9 cellular contexts compared by ENCODE assay signal in the genomic region with DNA sequence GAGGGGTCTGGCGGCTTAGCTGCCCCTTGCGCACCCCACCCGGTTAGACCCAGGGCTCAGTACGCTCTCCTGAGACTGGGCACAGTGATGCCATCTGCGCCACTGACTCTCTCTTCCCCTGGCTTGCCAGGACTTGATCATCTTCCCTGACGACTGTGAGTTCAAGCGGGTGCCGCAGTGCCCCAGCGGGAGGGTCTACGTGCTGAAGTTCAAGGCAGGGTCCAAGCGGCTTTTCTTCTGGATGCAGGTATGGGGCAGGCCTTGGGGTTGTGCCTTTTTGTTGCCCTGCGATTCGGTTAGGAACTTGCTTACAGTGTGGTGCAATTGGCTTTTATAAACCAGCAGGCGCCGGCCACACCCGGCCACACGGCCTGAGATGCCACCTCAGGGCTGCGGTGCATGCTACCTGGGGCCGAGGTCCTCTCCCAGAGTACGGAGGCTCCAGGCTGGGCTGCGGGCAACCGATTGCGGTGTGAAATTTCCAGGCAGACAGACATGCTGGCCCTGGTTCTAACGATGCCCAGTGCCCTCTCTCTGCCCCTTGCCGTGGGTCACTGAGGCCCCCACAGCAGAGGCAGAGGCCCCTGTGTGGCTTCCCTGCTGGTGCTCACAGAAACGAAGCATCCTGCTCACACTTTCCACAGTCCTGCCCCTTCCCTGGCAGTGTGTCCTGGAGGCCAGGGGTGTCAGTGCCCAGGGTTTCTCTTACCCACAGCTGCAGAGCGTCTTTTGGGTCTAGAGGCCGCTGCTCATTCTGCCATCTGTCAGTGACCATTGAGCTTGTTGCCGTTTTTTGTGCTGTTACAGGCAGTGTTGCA. TPM values are rescaled to one million over a fixed set of nuclear protein-coding genes. Genes with fewer than 3 reads are reported as not detected.
DNase-seq lines count a peak whose midpoint lies in the region; ATAC-seq, FAIRE-seq and TF ChIP-seq lines count a peak whose summit lies in the region.
"Had no signal": no experiment of that assay in that cellular context is flagged by ENCODE, and none has a peak within 500 bp of the region (broad histone marks: within the 10 kb centered on the region; RNA-seq: fewer than 3 reads in every experiment).

No MANE protein-coding gene starts in this region.

- no peaks in the 10 kb centered on the region for H3K27me3 Mint-ChIP-seq in activated T-cell treated with anti-CD3 and anti-CD28 coated beads, Interleukin-2, amount 50 U/mL, for 4 hours (ENCODE audit: low read depth)

- TF ChIP-seq EP300 in HepG2 (IDR thresholded peaks at IDR 0.05; ENCODE audit: low read depth in 2 of 2, low read length in 2 of 2), result no peak
- no peak for TF ChIP-seq EP300 in HepG2 (CRISPR knock-in tag; IDR thresholded peaks at IDR 0.05; ENCODE audit: borderline replicate concordance)
- TF ChIP-seq EP300 in tibial nerve (IDR thresholded peaks at IDR 0.05), result no peak

- H4K20me1 ChIP-seq in HepG2 (ENCODE audit: insufficient read depth, low read length), result peaks cover 25% of the 10 kb centered on the region

- FAIRE-seq in HepG2 (lab: Jason Lieb, UNC), result no peak

- H3K9me3 Mint-ChIP-seq in activated T-cell treated with anti-CD3 and anti-CD28 coated beads, Interleukin-2, amount 50 U/mL, for 4 hours, result no peaks in the 10 kb centered on the region

- TF ChIP-seq POLR2A in HepG2 (IDR thresholded peaks at IDR 0.05; ENCODE audit: insufficient read depth in 1 of 2, low read depth in 2 of 2, low read length in 2 of 2) (peak; percentile 16 to 32; a peak in 2 of 4 replicates), tibial nerve (IDR thresholded peaks at IDR 0.05) (no peak)

- H3K4me1 Mint-ChIP-seq in activated T-cell treated with anti-CD3 and anti-CD28 coated beads, Interleukin-2, amount 50 U/mL, for 4 hours (ENCODE audit: low read depth), result peaks cover 22% of the 10 kb centered on the region

- CTCF ChIA-PET in HepG2 (lab: Yijun Ruan, JAX; ENCODE audit: low intra/inter-chr PET ratio, low total read pairs), result interaction anchor here (2.0 to 6.1 kb wide), 2 partner anchors 72 to 79 kb away, joined by 4 to 73 read pairs; no protein-coding TSS in a partner anchor

- H3K9me3 ChIP-seq in ascending aorta, result no peaks in the 10 kb centered on the region
- H3K9me3 ChIP-seq in HepG2 (ENCODE audit: low read length), result no peaks in the 10 kb centered on the region
- no peaks in the 10 kb centered on the region for H3K9me3 ChIP-seq in tibial nerve

- POLR2A ChIA-PET in HepG2 (lab: Yijun Ruan, JAX), result interaction anchor here (0.9 to 8.3 kb wide), 11 partner anchors 10 to 183 kb away, joined by 3 to 187 read pairs (median 4); a partner anchor contains a TSS

- TF ChIP-seq RAD21 in HepG2 (CRISPR knock-in tag; IDR thresholded peaks at IDR 0.05), result no peak

- WGBS in HepG2 (ENCODE audit: low lambda C conversion rate), result 39% methylated on average over 29 of the region's 29 CpGs
- WGBS in tibial nerve, 2 donors, result 73 to 75% methylated on average over 29 of the region's 29 CpGs

- H3K36me3 ChIP-seq in ascending aorta, result peaks cover 40 to 56% of the 10 kb centered on the region in 2 donors
- H3K36me3 ChIP-seq in HepG2 (replicated peaks in 1 of 2; ENCODE audit: control insufficient read depth in 1 of 2, insufficient read depth in 2 of 2, low read length in 2 of 2), result peaks cover 29 to 49% of the 10 kb centered on the region in 2 experiments
- H3K36me3 ChIP-seq in tibial nerve, result peaks cover 10 to 54% (median 28%) of the 10 kb centered on the region in 3 donors

- peak overlapping the region; percentile 91 for H3K9ac ChIP-seq in HepG2 (ENCODE audit: insufficient read depth, low read depth, low read length)

- peaks cover 12% of the 10 kb centered on the region for H3K36me3 Mint-ChIP-seq in activated T-cell treated with anti-CD3 and anti-CD28 coated beads, Interleukin-2, amount 50 U/mL, for 4 hours (ENCODE audit: insufficient read depth)

- peak overlapping the region; percentile 93 for H3K4me3 Mint-ChIP-seq in activated T-cell treated with anti-CD3 and anti-CD28 coated beads, Interleukin-2, amount 50 U/mL, for 4 hours

- peak overlapping the region; percentile 99 for H3K4me2 ChIP-seq in HepG2 (ENCODE audit: low read depth, low read length)

- no peaks in the 10 kb centered on the region for H3K27me3 ChIP-seq in ascending aorta
- no peaks in the 10 kb centered on the region; a peak in 1 of 5 replicates for H3K27me3 ChIP-seq in HepG2 (ENCODE audit: control insufficient read depth in 1 of 2, insufficient read depth in 2 of 2, low read length in 2 of 2)
- H3K27me3 ChIP-seq in tibial nerve, result no peaks in the 10 kb centered on the region

- no TSS peak for BruUV-seq in HepG2 (replicated peaks; lab: Mats Ljungman, UMichigan)

- in situ Hi-C loops in HepG2 (cut with HindIII; ENCODE audit: extremely low pct_ligation_motif_present, low pct_unique_long_range_greater_than_20kb), result loop anchor here (5.0 kb wide), 1 partner anchor 63 kb away; a partner anchor contains a TSS

- H3K79me2 ChIP-seq in HepG2 (ENCODE audit: insufficient read depth, low read length), result peaks cover 32% of the 10 kb centered on the region

- TF ChIP-seq CTCF in ascending aorta (IDR thresholded peaks at IDR 0.05) (no peak), HepG2 (CRISPR knock-in tag; IDR thresholded peaks at IDR 0.05) (no peak), tibial nerve (IDR thresholded peaks at IDR 0.05) (no peak)

- peak overlapping the region; percentile 70 to 92 for H3K4me3 ChIP-seq in ascending aorta
- peak overlapping the region; percentile 70 to 98 (median 93) for H3K4me3 ChIP-seq in HepG2 (replicated peaks in 1 of 3; ENCODE audit: insufficient read depth in 1 of 3, low read depth in 2 of 3, low read length in 3 of 3)
- peak overlapping the region; percentile 56 to 89 (median 76) for H3K4me3 ChIP-seq in tibial nerve

- intact Hi-C loops in ascending aorta (cut with DNase I), result loop anchor here (5.0 kb wide), 1 partner anchor 193 kb away; no protein-coding TSS in a partner anchor
- intact Hi-C loops in HepG2 (cut with micrococcal nuclease; ENCODE audit: unreplicated experiment), result no loop called here

- no peak overlapping the region for H2AFZ ChIP-seq in HepG2 (ENCODE audit: low read length)

- peaks cover 12 to 20% of the 10 kb centered on the region in 2 donors for H3K4me1 ChIP-seq in ascending aorta
- H3K4me1 ChIP-seq in HepG2 (ENCODE audit: insufficient read depth, low read length), result peaks cover 43% of the 10 kb centered on the region
- H3K4me1 ChIP-seq in tibial nerve, result peaks cover 4 to 45% (median 18%) of the 10 kb centered on the region in 4 donors

- ATAC-seq in activated T-cell treated with anti-CD3 and anti-CD28 coated beads, Interleukin-2, amount 50 U/mL, for 4 hours, result no peak
- no peak for ATAC-seq in HepG2
- no peak for ATAC-seq in HG03520 (IDR thresholded peaks at IDR 0.05; ENCODE audit: unreplicated experiment)

- DNase-seq in activated T-cell treated with anti-CD3 and anti-CD28 coated beads, Interleukin-2, amount 50 U/mL, for 4 hours, result no peak
- no peak for DNase-seq in activated T-cell treated with anti-CD3 and anti-CD28 coated beads, Interleukin-2, amount 50 U/mL, for 1 hour
- DNase-seq in ascending aorta (ENCODE audit: low spot score in 2 of 2), result no peak
- DNase-seq in HepG2 (ENCODE audit: low spot score), result no peak
- no peak for DNase-seq in tibial nerve (ENCODE audit: low spot score in 2 of 2)
- no peak for DNase-seq in amygdala (lab: John Stamatoyannopoulos, UW)
- DNase-seq in caudate nucleus (lab: John Stamatoyannopoulos, UW), result no peak
- DNase-seq: cortex of kidney had no signal

- peak overlapping the region in 1 of 2 donors; percentile 99 for H3K27ac ChIP-seq in ascending aorta
- peak overlapping the region; percentile 97 for H3K27ac ChIP-seq in HepG2 (ENCODE audit: extremely low read length, insufficient read depth, low read length)
- H3K27ac ChIP-seq in tibial nerve, result peak overlapping the region in 2 of 4 donors; percentile 99
- no peak overlapping the region for H3K27ac ChIP-seq in caudate nucleus (ENCODE audit: low read depth, low read length)

TF ChIP-seq in HepG2, 621 proteins besides CTCF, POLR2A, EP300 and RAD21 (continues in another document):
- peak; percentile 19; the same call in 1 of the 2 replicates for TF ChIP-seq TARDBP (CRISPR knock-in tag; IDR thresholded peaks at IDR 0.05)

RNA-seq across cellular contexts. Expression of a gene that starts 1.7 kb away (rescaled TPM):
- total RNA-seq in activated T-cell treated with anti-CD3 and anti-CD28 coated beads, Interleukin-2, amount 50 U/mL, for 4 hours, result 100 to 1,000 TPM; 259 to 285 (median 274) TPM
- total RNA-seq in ascending aorta (236 TPM), HepG2 (2016; rRNA removed; fragmentation: Illumina TruSeq; extraction: Trizol) (143 and 154 TPM in 2 replicates), tibial nerve (100 to 1,000 TPM; 111 to 132 (median 129) TPM)
- 51.6 and 53.2 TPM in 2 replicates for total RNA-seq in HepG2 (2016; cell fraction: cytosol; rRNA removed; fragmentation: Illumina TruSeq; extraction: Trizol; ENCODE audit: low read depth)
- total RNA-seq in HepG2 (2016; cell fraction: insoluble cytoplasmic fraction; rRNA removed; fragmentation: Illumina TruSeq; extraction: Trizol), result 149 and 159 TPM in 2 replicates
- 59.3 and 62.8 TPM in 2 replicates for total RNA-seq in HepG2 (2016; cell fraction: membrane; rRNA removed; fragmentation: Illumina TruSeq; extraction: Trizol)
- 76.2 and 86.5 TPM in 2 replicates for total RNA-seq in HepG2 (2016; cell fraction: nucleus; rRNA removed; fragmentation: Illumina TruSeq; extraction: Trizol)
- 92.9 and 106 TPM in 2 replicates for polyA plus RNA-seq in HepG2 (2011; rRNA removed)
- polyA plus RNA-seq in HepG2 (2011; cell fraction: cytosol; rRNA removed), result 90.4 and 144 TPM in 2 replicates
- polyA plus RNA-seq in HepG2 (2011; cell fraction: nucleus; rRNA removed), result 158 and 185 TPM in 2 replicates
- polyA plus RNA-seq in HepG2 (2012), result 62.1 and 86.3 TPM in 2 replicates
- 50.3 and 52.6 TPM in 2 replicates for polyA plus RNA-seq in HepG2 (2016; cell fraction: cytosol; fragmentation: Illumina TruSeq; extraction: Trizol; ENCODE audit: low read depth)
- polyA plus RNA-seq in HepG2 (2016; cell fraction: insoluble cytoplasmic fraction; fragmentation: Illumina TruSeq; extraction: Trizol; ENCODE audit: low read depth), result 185 and 189 TPM in 2 replicates
- 54.2 and 55.6 TPM in 2 replicates for polyA plus RNA-seq in HepG2 (2016; cell fraction: membrane; fragmentation: Illumina TruSeq; extraction: Trizol; ENCODE audit: low read depth)
- 165 and 171 TPM in 2 replicates for polyA plus RNA-seq in HepG2 (2016; cell fraction: nucleus; fragmentation: Illumina TruSeq; extraction: Trizol; ENCODE audit: insufficient read depth, low read depth)
- polyA minus RNA-seq in HepG2 (2011; rRNA and poly(A)+ RNA removed; ENCODE audit: low replicate concordance), result 92.6 and 107 TPM in 2 replicates
- polyA minus RNA-seq in HepG2 (2011; cell fraction: cytosol; rRNA and poly(A)+ RNA removed), result 50.7 and 55.0 TPM in 2 replicates
- polyA minus RNA-seq in HepG2 (2011; cell fraction: nucleus; rRNA and poly(A)+ RNA removed), result 47.2 and 49.4 TPM in 2 replicates

Comparison
In these comparisons a context has a peak if more than half of its experiments do, and no peak if none do; other contexts are left out.
1. POLR2A ChIP-seq: peak in HepG2 (2 of 2); none in tibial nerve (0 of 2).
2. Peak in every context shown above with its lines, with median percentiles within 50 percentile points of each other: H3K4me3 ChIP-seq.